ENCODE assay signal across 8 cellular contexts in the genomic region with DNA sequence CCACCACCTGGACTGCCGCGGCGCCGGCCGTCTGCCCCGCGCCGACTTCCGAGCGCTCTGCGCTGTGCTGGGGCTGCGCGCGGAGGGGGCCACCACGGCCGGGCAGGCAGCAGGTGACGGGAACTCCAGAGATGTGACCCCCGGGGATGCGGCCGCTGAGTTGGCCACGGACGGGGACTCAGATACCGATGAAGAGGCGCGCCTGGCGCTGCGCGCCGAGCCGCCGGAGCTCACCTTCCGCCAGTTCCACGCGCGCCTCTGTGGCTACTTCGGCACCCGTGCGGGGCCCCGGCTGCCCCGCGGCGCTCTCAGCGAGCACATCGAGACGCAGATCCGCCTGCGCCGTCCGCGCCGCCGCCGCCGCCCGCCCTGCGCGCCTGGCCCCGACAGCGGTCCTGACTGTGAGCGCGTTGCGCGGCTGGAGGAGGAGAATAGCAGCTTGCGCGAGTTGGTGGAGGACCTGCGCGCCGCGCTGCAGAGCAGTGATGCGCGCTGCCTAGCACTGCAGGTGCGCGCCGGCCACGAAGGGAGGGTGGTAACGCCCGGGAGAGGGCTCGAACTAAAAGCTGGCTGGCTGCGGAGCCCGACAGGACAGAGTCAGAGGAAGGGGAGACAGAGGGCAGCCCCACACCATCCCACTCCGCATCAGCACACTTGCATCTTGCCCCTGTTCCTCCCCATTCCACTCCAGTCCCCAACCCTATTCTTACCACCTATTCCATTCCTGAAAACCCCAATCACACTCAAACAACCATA. TPM values are rescaled to one million over a fixed set of nuclear protein-coding genes. Genes with fewer than 3 reads are reported as not detected.
DNase-seq lines count a peak whose midpoint lies in the region; ATAC-seq and TF ChIP-seq lines count a peak whose summit lies in the region.

No MANE protein-coding gene starts in this region.

- H2BK120ac ChIP-seq in mesenchymal stem cell (ENCODE audit: low read depth, low read length) = no peak overlapping the region

- no peaks in the 10 kb centered on the region for H3K79me1 ChIP-seq in mesenchymal stem cell (replicated peaks; ENCODE audit: low read length, poor library complexity, severe bottlenecking)

- WGBS in mesenchymal stem cell = 2% methylated on average over 73 of the region's 81 CpGs

- no peak overlapping the region for H2BK15ac ChIP-seq in mesenchymal stem cell (ENCODE audit: low read depth, poor library complexity, severe bottlenecking)

- H3K27ac ChIP-seq in ACC112 (ENCODE audit: low read depth, low read length) (no peak overlapping the region), mesenchymal stem cell (ENCODE audit: low read length, poor library complexity, severe bottlenecking) (no peak overlapping the region), tibial artery (no peak overlapping the region)

- H3K27me3 ChIP-seq in ACC112 (ENCODE audit: insufficient read depth, low read length) (peaks cover 64% of the 10 kb centered on the region), mesenchymal stem cell (ENCODE audit: control insufficient read depth in 1 of 2, insufficient read depth in 1 of 2, low read length in 2 of 2) (peaks cover 69 to 94% of the 10 kb centered on the region in 2 experiments), tibial artery (peaks cover 0 to 64% of the 10 kb centered on the region in 2 donors)

- H3K14ac ChIP-seq in mesenchymal stem cell (ENCODE audit: low read length in 2 of 2) = no peak overlapping the region

- intact Hi-C loops in tibial artery (cut with DNase I; ENCODE audit: low total_unique reads) = no loop called here

- no peak overlapping the region for H3K18ac ChIP-seq in mesenchymal stem cell (ENCODE audit: low read depth in 1 of 2, low read length in 2 of 2)

- no peak overlapping the region for H3K9ac ChIP-seq in mesenchymal stem cell (ENCODE audit: low read length)

- H2AK5ac ChIP-seq in mesenchymal stem cell (ENCODE audit: low read length, severe bottlenecking) = no peak overlapping the region

- no peak overlapping the region for H2BK5ac ChIP-seq in mesenchymal stem cell (ENCODE audit: low read depth, low read length, poor library complexity, severe bottlenecking)

- TF ChIP-seq CTCF in tibial artery (IDR thresholded peaks at IDR 0.05) = no peak

- H3K4me3 ChIP-seq in ACC112 (ENCODE audit: low read depth, low read length) (peak overlapping the region; percentile 65), mesenchymal stem cell (ENCODE audit: insufficient read depth in 1 of 2, low read depth in 1 of 2, low read length in 2 of 2) (peak overlapping the region in 1 of 2 experiments; percentile 61), tibial artery (peak overlapping the region; percentile 43 to 52)

- no peak overlapping the region for H3K23ac ChIP-seq in mesenchymal stem cell (ENCODE audit: low read length in 2 of 2)

- no peaks in the 10 kb centered on the region for H3K79me2 ChIP-seq in ACC112 (ENCODE audit: control insufficient read depth, insufficient read depth, low read length, unreplicated experiment)

- no peak overlapping the region for H3K4ac ChIP-seq in mesenchymal stem cell (ENCODE audit: low read depth in 1 of 2, low read length in 2 of 2)

- peak overlapping the region; percentile 51 for H3K4me2 ChIP-seq in mesenchymal stem cell (ENCODE audit: low read length, poor library complexity, severe bottlenecking)

- H3K9me3 ChIP-seq in mesenchymal stem cell (ENCODE audit: control insufficient read depth, low read length) (no peaks in the 10 kb centered on the region), tibial artery (no peaks in the 10 kb centered on the region)

- ATAC-seq in HG03432 (IDR thresholded peaks at IDR 0.05; ENCODE audit: unreplicated experiment) = no peak
- no peak for ATAC-seq in GM21423 (IDR thresholded peaks at IDR 0.05; ENCODE audit: unreplicated experiment)

- H3K4me1 ChIP-seq in ACC112 (ENCODE audit: control insufficient read depth, insufficient read depth, low read length, unreplicated experiment) (peaks cover 6% of the 10 kb centered on the region), mesenchymal stem cell (ENCODE audit: control insufficient read depth, insufficient read depth, low read depth, low read length) (peaks cover 16% of the 10 kb centered on the region), tibial artery (peaks cover 0 to 36% (median 25%) of the 10 kb centered on the region in 4 donors)

- no peak overlapping the region for H4K8ac ChIP-seq in mesenchymal stem cell (ENCODE audit: low read length)

- DNase-seq in NCI-H146 (lab: John Stamatoyannopoulos, UW) = peak; percentile 80
- DNase-seq in astrocyte of the hippocampus (ENCODE audit: low read depth, low spot score) = peak; percentile 43
- peak; percentile 45 for DNase-seq in mesenchymal stem cell
- DNase-seq in tibial artery = no peak
- DNase-seq in NCI-H82 treated with DMSO at 0.1 percent for 48 hours (lab: John Stamatoyannopoulos, UW; ENCODE audit: unreplicated experiment) = no peak

- H4K91ac ChIP-seq in mesenchymal stem cell (ENCODE audit: low read length) = no peak overlapping the region

- H3K36me3 ChIP-seq in ACC112 (ENCODE audit: insufficient read depth, low read length) = no peaks in the 10 kb centered on the region
- H3K36me3 ChIP-seq in mesenchymal stem cell (ENCODE audit: control insufficient read depth in 1 of 2, insufficient read depth in 2 of 2, low read depth in 1 of 2, low read length in 2 of 2) = no peaks in the 10 kb centered on the region
- no peaks in the 10 kb centered on the region for H3K36me3 ChIP-seq in tibial artery

- H2BK12ac ChIP-seq in mesenchymal stem cell (ENCODE audit: low read length in 2 of 2) = peak overlapping the region in 1 of 2 experiments; percentile 11

- H2AFZ ChIP-seq in ACC112 (ENCODE audit: low read length, unreplicated experiment) (no peak overlapping the region), mesenchymal stem cell (ENCODE audit: low read depth, low read length) (no peak overlapping the region)

RNA-seq across cellular contexts. Expression of gene EFCC1, which starts 0.9 kb away (rescaled TPM):
- polyA plus RNA-seq in mesenchymal stem cell (2013, experiment 1 of 2) = 3.9 TPM
- polyA plus RNA-seq in mesenchymal stem cell (2013, experiment 2 of 2) = 4.3 TPM

RNA-seq across cellular contexts. Expression of gene CFAP92, which starts 8.1 kb away (rescaled TPM):
- 1.0 TPM for polyA plus RNA-seq in mesenchymal stem cell (2013, experiment 1 of 2)
- 1.0 TPM for polyA plus RNA-seq in mesenchymal stem cell (2013, experiment 2 of 2)

RNA-seq across cellular contexts. Expression of gene GP9, which starts 58.6 kb away (rescaled TPM):
- not detected for polyA plus RNA-seq in mesenchymal stem cell (2013, experiment 1 of 2)
- polyA plus RNA-seq in mesenchymal stem cell (2013, experiment 2 of 2) = not detected

Comparison
In these comparisons a context has a peak if more than half of its experiments do, and no peak if none do; other contexts are left out.
1. DNase-seq: peak in NCI-H146 (single experiment), astrocyte of the hippocampus (single experiment) and mesenchymal stem cell (single experiment); none in tibial artery (0 of 2) and NCI-H82 treated with DMSO at 0.1 percent for 48 hours (single experiment).